Comparison of ENCODE assay signal across 8 cellular contexts in genomic region chr11:59135648-59136461, GRCh38. TPM values are rescaled to one million over a fixed set of nuclear protein-coding genes. Genes with fewer than 3 reads are reported as not detected.
DNase-seq lines count a peak whose midpoint lies in the region; ATAC-seq and TF ChIP-seq lines count a peak whose summit lies in the region.

No MANE protein-coding gene starts in this region.

- H3K4me1 ChIP-seq in lower lobe of right lung = no peaks in the 10 kb centered on the region

- peaks cover 51% of the 10 kb centered on the region for H3K36me3 Mint-ChIP-seq in activated CD4-positive, alpha-beta T cell treated with anti-CD3 and anti-CD28 coated beads, Interleukin-2, amount 10 ng/mL, durations not matched to agents 7 days and 5 days (ENCODE audit: low read depth)

- H3K4me1 Mint-ChIP-seq in activated CD4-positive, alpha-beta T cell treated with anti-CD3 and anti-CD28 coated beads, Interleukin-2, amount 10 ng/mL, durations not matched to agents 7 days and 5 days = peaks cover 27% of the 10 kb centered on the region

- POLR2A ChIA-PET in activated CD4-positive, alpha-beta T cell treated with anti-CD3 and anti-CD28 coated beads, Interleukin-2, amount 10 ng/mL, durations not matched to agents 7 days and 5 days (lab: Charles Lee) = interaction anchor here (0.9 kb wide), 1 partner anchor 29 kb away, joined by 3 read pairs; no protein-coding TSS in a partner anchor

- peaks cover 67% of the 10 kb centered on the region for H3K36me3 ChIP-seq in lower lobe of right lung

- peak; percentile 91 for TF ChIP-seq CTCF in coronary artery (IDR thresholded peaks at IDR 0.05)
- TF ChIP-seq CTCF in lower lobe of right lung (IDR thresholded peaks at IDR 0.05) = peak; percentile 99

- peak; percentile 96 for ATAC-seq in GM19025 (IDR thresholded peaks at IDR 0.05; ENCODE audit: low read depth, unreplicated experiment)
- peak; percentile 98 for ATAC-seq in HG03175 (IDR thresholded peaks at IDR 0.05; ENCODE audit: unreplicated experiment)
- ATAC-seq in lower lobe of right lung = peak; percentile 96 to 98

- H3K27me3 Mint-ChIP-seq in activated CD4-positive, alpha-beta T cell treated with anti-CD3 and anti-CD28 coated beads, Interleukin-2, amount 10 ng/mL, durations not matched to agents 7 days and 5 days = no peaks in the 10 kb centered on the region

- DNase-seq in AG08395 (ENCODE audit: low spot score) (peak; percentile 90), NCI-H510A treated with DMSO at 0.1 percent for 48 hours (lab: John Stamatoyannopoulos, UW) (peak; percentile 76), coronary artery (ENCODE audit: low spot score) (peak; percentile 79), lower lobe of right lung (peak; percentile 89)
- DNase-seq in activated CD4-positive, alpha-beta T cell treated with anti-CD3 and anti-CD28 coated beads, Interleukin-2, amount 10 ng/mL, durations not matched to agents 7 days and 5 days = peak; percentile 89
- DNase-seq in stimulated activated CD4-positive, alpha-beta T cell treated with anti-CD3 and anti-CD28 coated beads, TNF-alpha, amount 100 ng/mL, for 4 hours (ENCODE audit: low read depth in 3 of 3) = peak; percentile 74 to 81 (median 79)

- H3K4me3 Mint-ChIP-seq in activated CD4-positive, alpha-beta T cell treated with anti-CD3 and anti-CD28 coated beads, Interleukin-2, amount 10 ng/mL, durations not matched to agents 7 days and 5 days = no peak overlapping the region

- H3K4me3 ChIP-seq in coronary artery = peak overlapping the region; percentile 49
- H3K4me3 ChIP-seq in lower lobe of right lung = no peak overlapping the region

- no peak overlapping the region for H3K27ac Mint-ChIP-seq in activated CD4-positive, alpha-beta T cell treated with anti-CD3 and anti-CD28 coated beads, Interleukin-2, amount 10 ng/mL, durations not matched to agents 7 days and 5 days

- CTCF ChIA-PET in activated CD4-positive, alpha-beta T cell treated with anti-CD3 and anti-CD28 coated beads, Interleukin-2, amount 10 ng/mL, durations not matched to agents 7 days and 5 days (lab: Charles Lee) = interaction anchor here (0.7 to 2.2 kb wide), 23 partner anchors 8 to 499 kb away, joined by 3 to 21 read pairs (median 6); partner anchors contain the start of genes DTX4 and FAM111B

- H3K27ac ChIP-seq in coronary artery (no peak overlapping the region), lower lobe of right lung (no peak overlapping the region)

- intact Hi-C loops in lower lobe of right lung (cut with DNase I) = no loop called here

- H3K9me3 ChIP-seq in lower lobe of right lung = peaks cover 8% of the 10 kb centered on the region

- no peaks in the 10 kb centered on the region for H3K27me3 ChIP-seq in lower lobe of right lung (ENCODE audit: low read depth)

- peaks cover 14% of the 10 kb centered on the region for H3K9me3 Mint-ChIP-seq in activated CD4-positive, alpha-beta T cell treated with anti-CD3 and anti-CD28 coated beads, Interleukin-2, amount 10 ng/mL, durations not matched to agents 7 days and 5 days

RNA-seq across cellular contexts. Expression of gene FAM111A, which starts 6.8 kb away (rescaled TPM):
- 100 to 1,000 TPM; 208 to 258 TPM for total RNA-seq in activated CD4-positive, alpha-beta T cell treated with anti-CD3 and anti-CD28 coated beads, Interleukin-2, amount 10 ng/mL, durations not matched to agents 7 days and 5 days
- total RNA-seq in lower lobe of right lung = 68.4 TPM

RNA-seq across cellular contexts. Expression of gene FAM111B, which starts 28.8 kb away (rescaled TPM):
- 100 to 1,000 TPM in 1 of 2 experiments, 10 to 100 TPM in 1; 95.8 to 106 TPM for total RNA-seq in activated CD4-positive, alpha-beta T cell treated with anti-CD3 and anti-CD28 coated beads, Interleukin-2, amount 10 ng/mL, durations not matched to agents 7 days and 5 days
- 1.1 TPM for total RNA-seq in lower lobe of right lung

RNA-seq across cellular contexts. Expression of gene DTX4, which starts 36.1 kb away (rescaled TPM):
- under 1 TPM; 0.62 to 0.69 TPM for total RNA-seq in activated CD4-positive, alpha-beta T cell treated with anti-CD3 and anti-CD28 coated beads, Interleukin-2, amount 10 ng/mL, durations not matched to agents 7 days and 5 days
- total RNA-seq in lower lobe of right lung = 51.7 TPM

RNA-seq across cellular contexts. Expression of gene GLYATL1B, which starts 49.7 kb away (rescaled TPM):
- total RNA-seq in activated CD4-positive, alpha-beta T cell treated with anti-CD3 and anti-CD28 coated beads, Interleukin-2, amount 10 ng/mL, durations not matched to agents 7 days and 5 days = not detected
- total RNA-seq in lower lobe of right lung = not detected

Comparison
In these comparisons a context has a peak if more than half of its experiments do, and no peak if none do; other contexts are left out.
1. RNA of gene FAM111B, which starts 28.8 kb away (total RNA-seq): 95.8 to 106 TPM in activated CD4-positive, alpha-beta T cell treated with anti-CD3 and anti-CD28 coated beads, Interleukin-2, amount 10 ng/mL, durations not matched to agents 7 days and 5 days; 1.1 TPM in lower lobe of right lung (single experiment); every median in the first group is over 10 times any median in the second.
2. RNA of gene DTX4, which starts 36.1 kb away (total RNA-seq): 51.7 TPM in lower lobe of right lung (single experiment); 0.62 to 0.69 TPM in activated CD4-positive, alpha-beta T cell treated with anti-CD3 and anti-CD28 coated beads, Interleukin-2, amount 10 ng/mL, durations not matched to agents 7 days and 5 days; every median in the first group is over 10 times any median in the second.
3. Peak in every context shown above with its lines, with median percentiles within 50 percentile points of each other: DNase-seq and ATAC-seq.